ENCODE assay signal across 23 cellular contexts in the genomic region with DNA sequence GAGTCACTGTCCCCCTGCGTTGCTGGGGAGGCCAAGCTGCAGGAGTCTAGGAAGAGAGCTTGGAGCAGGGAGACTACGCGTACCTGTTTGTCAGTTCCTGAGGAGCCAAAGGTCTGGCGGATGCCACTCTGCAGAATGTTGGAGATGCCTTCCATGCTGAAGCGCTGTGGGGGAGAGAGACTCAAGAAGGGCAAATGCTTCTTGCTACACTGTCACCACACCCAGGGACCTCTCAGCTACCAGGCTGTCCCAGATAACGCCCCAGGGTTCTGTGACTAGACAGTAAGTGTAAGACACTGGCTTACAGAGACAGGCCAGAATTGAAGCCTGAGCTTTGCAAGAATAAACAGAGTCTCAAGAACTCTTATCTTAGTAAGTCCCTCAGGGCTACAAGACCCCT. TPM values are rescaled to one million over a fixed set of nuclear protein-coding genes. Genes with fewer than 3 reads are reported as not detected.
"Had no signal": no experiment of that assay in that cellular context is flagged by ENCODE, and none has a peak within 500 bp of the region (broad histone marks: within the 10 kb centered on the region; RNA-seq: fewer than 3 reads in every experiment).

No MANE protein-coding gene starts in this region.

- DNase-seq: activated B cell treated with CpG ODN at 0.5 μM for 24 hours; activated CD4-positive, alpha-beta T cell treated with anti-CD3 and anti-CD28 coated beads for 36 hours; activated CD4-positive, alpha-beta T cell treated with anti-CD3 and anti-CD28 coated beads, Interleukin-2, amount 50 U/mL, for 4 hours; activated effector memory CD4-positive, alpha-beta T cell treated with Interleukin-2 at 50 U/mL for 16 hours; activated naive CD4-positive, alpha-beta T cell treated with anti-CD3 and anti-CD28 coated beads for 36 hours; activated naive CD8-positive, alpha-beta T cell treated with anti-CD3 and anti-CD28 coated beads, Interleukin-2, amount 10 ng/mL, durations not matched to agents 7 days and 5 days; activated T-cell treated with anti-CD3 and anti-CD28 coated beads, Interleukin-2, amount 50 U/mL, for 48 hours; amniotic stem cell; dermis blood vessel endothelial cell; effector memory CD8-positive, alpha-beta T cell; esophagus squamous epithelium; gastrocnemius medialis; hypothalamus; left lung; naive thymus-derived CD4-positive, alpha-beta T cell; sigmoid colon; stimulated activated CD4-positive, alpha-beta T cell treated with anti-CD3 and anti-CD28 coated beads, Interleukin-4, amount 100 ng/mL, for 1 hour; stimulated activated naive CD4-positive, alpha-beta T cell; T1000; thyroid gland had no signal

- H3K36me3 ChIP-seq: esophagus squamous epithelium, gastrocnemius medialis, left lung, neural progenitor cell, thyroid gland had no signal

- H3K9me3 ChIP-seq: esophagus squamous epithelium, gastrocnemius medialis, left lung, sigmoid colon, thyroid gland had no signal

- H3K27me3 ChIP-seq: esophagus squamous epithelium, gastrocnemius medialis, left lung, neural progenitor cell, sigmoid colon, thyroid gland had no signal

- H3K4me3 ChIP-seq: esophagus squamous epithelium, gastrocnemius medialis, left lung, lung, neural progenitor cell, sigmoid colon, smooth muscle cell, thyroid gland had no signal

- H3K27ac ChIP-seq: esophagus squamous epithelium, gastrocnemius medialis, left lung, neural progenitor cell, sigmoid colon, thyroid gland had no signal

RNA-seq across cellular contexts. Expression of gene FEZ1, which starts 42.0 kb away (rescaled TPM):
- polyA plus RNA-seq: naive thymus-derived CD4-positive, alpha-beta T cell had no signal
